ENCODE assay signal across 24 cellular contexts in genomic region chr4:120261117-120261516, GRCh38.
DNase-seq lines count a peak whose midpoint lies in the region; ATAC-seq, FAIRE-seq and TF ChIP-seq lines count a peak whose summit lies in the region.
"Had no signal": no experiment of that assay in that cellular context is flagged by ENCODE, and none has a peak within 500 bp of the region (broad histone marks: within the 10 kb centered on the region; RNA-seq: fewer than 3 reads in every experiment).

No MANE protein-coding gene starts in this region.

- no peaks in the 10 kb centered on the region for H3K36me3 Mint-ChIP-seq in GM23338 (ENCODE audit: low read depth)
- H3K36me3 Mint-ChIP-seq: CD8-positive, alpha-beta T cell had no signal

- no peak overlapping the region for H2BK5ac ChIP-seq in H1 (ENCODE audit: low read depth, low read length)

- no peak overlapping the region for H2BK15ac ChIP-seq in H1 (ENCODE audit: low read length)

- H3K9me3 ChIP-seq in A549 (no peaks in the 10 kb centered on the region), H1 (ENCODE audit: insufficient read depth in 2 of 2, low read depth in 1 of 2, low read length in 1 of 2) (no peaks in the 10 kb centered on the region), tibial artery (no peaks in the 10 kb centered on the region)
- H3K9me3 ChIP-seq: BLaER1 treated with 17β-estradiol and CSF1 and Interleukin-3, amounts not matched to agents 10 nM and 100 nM; Caco-2 had no signal

- H3K23me2 ChIP-seq in H1 (ENCODE audit: low read depth, low read length): no peaks in the 10 kb centered on the region

- no peak overlapping the region for H3K23ac ChIP-seq in H1 (ENCODE audit: insufficient read length)

- H3K4me1 ChIP-seq in A549 (no peaks in the 10 kb centered on the region), GM23338 (ENCODE audit: insufficient read depth) (no peaks in the 10 kb centered on the region; the same call in 1 of the 2 replicates), H1 (replicated peaks in 1 of 4; ENCODE audit: control insufficient read depth in 3 of 4, insufficient read depth in 4 of 4, low read length in 3 of 4) (no peaks in the 10 kb centered on the region; a peak in 1 of 7 replicates), tibial artery (no peaks in the 10 kb centered on the region)
- H3K4me1 ChIP-seq: BLaER1 treated with 17β-estradiol and CSF1 and Interleukin-3, amounts not matched to agents 10 nM and 100 nM; Caco-2 had no signal

- no peak overlapping the region for H2BK12ac ChIP-seq in H1 (ENCODE audit: low read depth, low read length)

- TF ChIP-seq EP300 in A549 (IDR thresholded peaks at IDR 0.05) (no peak), Ishikawa (IDR thresholded peaks at IDR 0.05; ENCODE audit: borderline replicate concordance) (no peak), H1 (IDR thresholded peaks at IDR 0.05; ENCODE audit: borderline replicate concordance in 1 of 2, low read depth in 2 of 2, low read length in 2 of 2) (no peak)

- ATAC-seq in A549: no peak
- ATAC-seq in GM23338: no peak
- ATAC-seq in GM21619 (IDR thresholded peaks at IDR 0.05; ENCODE audit: unreplicated experiment): no peak
- ATAC-seq in GM21381 (IDR thresholded peaks at IDR 0.05; ENCODE audit: unreplicated experiment): no peak
- ATAC-seq: CD8-positive, alpha-beta T cell had no signal

- H2AFZ ChIP-seq in GM23338: peak overlapping the region; percentile 48; the same call in 1 of the 2 replicates
- no peak overlapping the region for H2AFZ ChIP-seq in H1 (ENCODE audit: low read length)

- TF ChIP-seq CTCF in A549 (IDR thresholded peaks at IDR 0.05) (no peak), GM23338 (conservative IDR thresholded peaks at IDR 0.05; ENCODE audit: low read depth in 2 of 2) (no peak), H1 (IDR thresholded peaks at IDR 0.05; ENCODE audit: control extremely low read depth in 1 of 3, insufficient read depth in 1 of 3, low read depth in 1 of 3, low read length in 3 of 3) (no peak), tibial artery (IDR thresholded peaks at IDR 0.05) (no peak), RWPE1 (conservative IDR thresholded peaks at IDR 0.05; ENCODE audit: low read depth) (no peak)

- H3K79me2 ChIP-seq in GM23338 (replicated peaks; ENCODE audit: insufficient read depth) (no peaks in the 10 kb centered on the region), H1 (ENCODE audit: control insufficient read depth in 1 of 2, insufficient read depth in 2 of 2, low read length in 2 of 2) (no peaks in the 10 kb centered on the region)

- H2BK120ac ChIP-seq in H1 (replicated peaks; ENCODE audit: low read depth, low read length): no peak overlapping the region

- H3K79me1 ChIP-seq in H1 (ENCODE audit: low read depth, low read length): no peaks in the 10 kb centered on the region

- no peak overlapping the region for H3K4me3 Mint-ChIP-seq in GM23338
- H3K4me3 Mint-ChIP-seq: B cell; CD4-positive, alpha-beta T cell; CD8-positive, alpha-beta T cell had no signal

- H3K4me3 ChIP-seq in A549: no peak overlapping the region
- H3K4me3 ChIP-seq in GM23338: no peak overlapping the region
- H3K4me3 ChIP-seq in H1 (ENCODE audit: extremely low read depth in 1 of 4, insufficient read depth in 2 of 4, low read depth in 3 of 4, low read length in 4 of 4): no peak overlapping the region
- no peak overlapping the region for H3K4me3 ChIP-seq in tibial artery
- H3K4me3 ChIP-seq: BLaER1 treated with 17β-estradiol and CSF1 and Interleukin-3, amounts not matched to agents 10 nM and 100 nM had no signal

- TF ChIP-seq POLR2A in A549 (IDR thresholded peaks at IDR 0.05; ENCODE audit: low read length) (no peak), H1 (IDR thresholded peaks at IDR 0.05; ENCODE audit: control extremely low read depth in 1 of 2, low read depth in 2 of 2, low read length in 2 of 2) (no peak)

- CTCF ChIA-PET in A549 (lab: Yijun Ruan, JAX): no interaction called here
- CTCF ChIA-PET in H1 (lab: Charles Lee; ENCODE audit: partially characterized antibody): interaction anchor here (0.6 kb wide), 1 partner anchor 1047 kb away, joined by 3 read pairs; no protein-coding TSS in a partner anchor
- CTCF ChIA-PET in RWPE1 (lab: Yijun Ruan, JAX): interaction anchor here (0.6 kb wide), 1 partner anchor 1670 kb away, joined by 3 read pairs; no protein-coding TSS in a partner anchor

- H3K27me3 Mint-ChIP-seq in GM23338 (ENCODE audit: insufficient read depth, low read depth, poor library complexity): no peaks in the 10 kb centered on the region
- H3K27me3 Mint-ChIP-seq: B cell had no signal

- WGBS in A549 (ENCODE audit: missing lambda C conversion rate): 71% methylated on average over 6 of the region's 6 CpGs
- 89% methylated on average over 6 of the region's 6 CpGs; no CpG with 5 or more reads in 1 of the 2 experiments for WGBS in H1 (ENCODE audit: extremely low coverage in 1 of 2, insufficient coverage in 1 of 2, insufficient read length in 1 of 2, insufficient replicate concordance in 2 of 2, low coverage in 1 of 2, low lambda C conversion rate in 2 of 2, missing lambda C conversion rate in 1 of 2), 2 experiments

- H3K56ac ChIP-seq in H1 (replicated peaks; ENCODE audit: insufficient read length, low read depth, low read length): no peak overlapping the region

- no peak overlapping the region for H4K5ac ChIP-seq in H1 (ENCODE audit: insufficient read length, low read depth, low read length)

- TF ChIP-seq RAD21 in A549 (conservative IDR thresholded peaks at IDR 0.05 in 1 of 2, IDR thresholded peaks at IDR 0.05 in 1 of 2) (no peak), Ishikawa (IDR thresholded peaks at IDR 0.05; ENCODE audit: low read depth) (no peak), H1 (IDR thresholded peaks at IDR 0.05 in 1 of 2, conservative IDR thresholded peaks at IDR 0.05 in 1 of 2; ENCODE audit: low read depth in 2 of 2, low read length in 2 of 2) (no peak)

- H4K8ac ChIP-seq in H1 (ENCODE audit: extremely low read depth, insufficient read depth, low read length): no peak overlapping the region

- H3K27ac ChIP-seq in A549: no peak overlapping the region
- no peak overlapping the region for H3K27ac ChIP-seq in GM23338 (ENCODE audit: low read depth)
- H3K27ac ChIP-seq in H1 (ENCODE audit: low read depth, low read length): no peak overlapping the region
- no peak overlapping the region for H3K27ac ChIP-seq in tibial artery
- no peak overlapping the region for H3K27ac ChIP-seq in RWPE1
- H3K27ac ChIP-seq: BLaER1 treated with 17β-estradiol and CSF1 and Interleukin-3, amounts not matched to agents 10 nM and 100 nM; C4-2B had no signal

- intact Hi-C loops in tibial artery (cut with DNase I; ENCODE audit: low total_unique reads): no loop called here

- H4K20me1 ChIP-seq in GM23338 (replicated peaks; ENCODE audit: insufficient read depth) (no peaks in the 10 kb centered on the region), H1 (replicated peaks in 1 of 2; ENCODE audit: control insufficient read depth in 1 of 2, insufficient read depth in 2 of 2, low read length in 2 of 2) (no peaks in the 10 kb centered on the region)
- H4K20me1 ChIP-seq: BLaER1 treated with 17β-estradiol and CSF1 and Interleukin-3, amounts not matched to agents 10 nM and 100 nM had no signal

- H3F3A ChIP-seq in GM23338 (replicated peaks; ENCODE audit: low read depth): no peaks in the 10 kb centered on the region

- peaks cover 8% of the 10 kb centered on the region; the same call in 2 of the 3 replicates for H3K4me1 Mint-ChIP-seq in GM23338
- H3K4me1 Mint-ChIP-seq: B cell had no signal

- H3K27me3 ChIP-seq in GM23338 (ENCODE audit: insufficient read depth) (no peaks in the 10 kb centered on the region), H1 (replicated peaks in 1 of 4; ENCODE audit: control insufficient read depth in 3 of 4, extremely low read depth in 1 of 4, insufficient read depth in 3 of 4, low read length in 3 of 4) (no peaks in the 10 kb centered on the region), tibial artery (no peaks in the 10 kb centered on the region)
- H3K27me3 ChIP-seq: BLaER1 treated with 17β-estradiol and CSF1 and Interleukin-3, amounts not matched to agents 10 nM and 100 nM had no signal

- no peak overlapping the region for H3K14ac ChIP-seq in H1 (ENCODE audit: insufficient read length)

- H3K4me2 ChIP-seq in A549: no peak overlapping the region
- H3K4me2 ChIP-seq in GM23338: no peak overlapping the region
- no peak overlapping the region for H3K4me2 ChIP-seq in H1 (ENCODE audit: insufficient read depth in 1 of 2, low read depth in 2 of 2, low read length in 2 of 2)
- H3K4me2 ChIP-seq: BLaER1 treated with 17β-estradiol and CSF1 and Interleukin-3, amounts not matched to agents 10 nM and 100 nM had no signal

- no peak overlapping the region for H4K91ac ChIP-seq in H1 (replicated peaks; ENCODE audit: insufficient read length, low read length)

- H2BK20ac ChIP-seq in H1 (ENCODE audit: low read length): no peak overlapping the region

- H3K9ac ChIP-seq in H1 (replicated peaks in 1 of 4; ENCODE audit: extremely low read depth in 1 of 4, low read depth in 3 of 4, low read length in 3 of 4): no peak overlapping the region
- H3K9ac ChIP-seq: BLaER1 treated with 17β-estradiol and CSF1 and Interleukin-3, amounts not matched to agents 10 nM and 100 nM had no signal

- DNase-seq in A549 (ENCODE audit: low read depth in 1 of 2, low spot score in 1 of 2) (no peak), GM23338 (ENCODE audit: low spot score) (no peak), H1 (ENCODE audit: low read depth in 1 of 2, low spot score in 2 of 2) (no peak), tibial artery (no peak), RWPE1 (ENCODE audit: low spot score) (no peak)
- DNase-seq: 8988T; AML-193; Caco-2; Calu3; CD4-positive, alpha-beta T cell; CD8-positive, alpha-beta T cell; DMS79 treated with DMSO at 0.1 percent for 48 hours; GF-D8 had no signal

- FAIRE-seq in A549 (lab: Jason Lieb, UNC): no peak
- FAIRE-seq in H1 (lab: Jason Lieb, UNC): no peak
- FAIRE-seq: A204.1, D721Med, G401.6, GM12891, GM19239 had no signal

- H3K9me3 Mint-ChIP-seq in GM23338: peaks cover 3% of the 10 kb centered on the region; the same call in 1 of the 3 replicates
- H3K9me3 Mint-ChIP-seq: CD4-positive, alpha-beta T cell; CD8-positive, alpha-beta T cell had no signal

- no peak overlapping the region for H2AK5ac ChIP-seq in H1 (ENCODE audit: low read depth, low read length)

- H3K36me3 ChIP-seq in GM23338 (ENCODE audit: insufficient read depth) (no peaks in the 10 kb centered on the region), H1 (ENCODE audit: control insufficient read depth in 2 of 4, insufficient read depth in 4 of 4, low read length in 3 of 4) (no peaks in the 10 kb centered on the region), tibial artery (no peaks in the 10 kb centered on the region)
- H3K36me3 ChIP-seq: BLaER1 treated with 17β-estradiol and CSF1 and Interleukin-3, amounts not matched to agents 10 nM and 100 nM had no signal

- no peak overlapping the region for H3K4ac ChIP-seq in H1 (replicated peaks; ENCODE audit: insufficient read length, low read depth, low read length)

- no peaks in the 10 kb centered on the region for H3K9me2 ChIP-seq in GM23338 (ENCODE audit: insufficient read depth)

- POLR2A ChIA-PET in A549 (lab: Yijun Ruan, JAX) (no interaction called here), H1 (lab: Charles Lee; ENCODE audit: partially characterized antibody) (interaction anchor here (0.7 kb wide), 1 partner anchor 443 kb away, joined by 3 read pairs; no protein-coding TSS in a partner anchor), RWPE1 (lab: Yijun Ruan, JAX; ENCODE audit: low non-redundant PET) (no interaction called here)

- H3K27ac Mint-ChIP-seq in GM23338: no peak overlapping the region
- H3K27ac Mint-ChIP-seq: B cell; CD4-positive, alpha-beta T cell; CD8-positive, alpha-beta T cell had no signal

- no peak overlapping the region for H3K18ac ChIP-seq in H1 (ENCODE audit: extremely low read depth, low read length)

Comparison
In these comparisons a context has a peak if more than half of its experiments do, and no peak if none do; other contexts are left out.
1. Of the 18 proteins assayed by ChIP-seq in both H1 and A549: peak only in H1: none; only in A549: none; in both: CEBPB; in neither: 17.